2 cellular contexts compared by ENCODE assay signal in genomic region chr1:205894119-205894518, GRCh38. TPM values are rescaled to one million over a fixed set of nuclear protein-coding genes. Genes with fewer than 3 reads are reported as not detected.
"Had no signal": no experiment of that assay in that cellular context is flagged by ENCODE, and none has a peak within 500 bp of the region (broad histone marks: within the 10 kb centered on the region; RNA-seq: fewer than 3 reads in every experiment).

No MANE protein-coding gene starts in this region.

RNA-seq across cellular contexts. Expression of gene PM20D1, which starts 44.2 kb away (rescaled TPM):
- total RNA-seq: G401, GM12878 had no signal
- polyA plus RNA-seq: GM12878 had no signal

RNA-seq across cellular contexts. Expression of gene SLC26A9, which starts 49.1 kb away (rescaled TPM):
- total RNA-seq: G401 had no signal
